In genomic region chr14:55097894-55098560, GRCh38 we compare ENCODE assay signal across 1 cellular context.
A peak's percentile ranks its signal among the peaks of the same experiment; 100 is the strongest.
TF ChIP-seq lines count a peak whose summit lies in the region.

No MANE protein-coding gene starts in this region.

TF ChIP-seq in GM12878, 131 proteins besides CTCF, POLR2A, EP300 and RAD21 (continued from another document and continues in another):
- TF ChIP-seq, protein P1, sequence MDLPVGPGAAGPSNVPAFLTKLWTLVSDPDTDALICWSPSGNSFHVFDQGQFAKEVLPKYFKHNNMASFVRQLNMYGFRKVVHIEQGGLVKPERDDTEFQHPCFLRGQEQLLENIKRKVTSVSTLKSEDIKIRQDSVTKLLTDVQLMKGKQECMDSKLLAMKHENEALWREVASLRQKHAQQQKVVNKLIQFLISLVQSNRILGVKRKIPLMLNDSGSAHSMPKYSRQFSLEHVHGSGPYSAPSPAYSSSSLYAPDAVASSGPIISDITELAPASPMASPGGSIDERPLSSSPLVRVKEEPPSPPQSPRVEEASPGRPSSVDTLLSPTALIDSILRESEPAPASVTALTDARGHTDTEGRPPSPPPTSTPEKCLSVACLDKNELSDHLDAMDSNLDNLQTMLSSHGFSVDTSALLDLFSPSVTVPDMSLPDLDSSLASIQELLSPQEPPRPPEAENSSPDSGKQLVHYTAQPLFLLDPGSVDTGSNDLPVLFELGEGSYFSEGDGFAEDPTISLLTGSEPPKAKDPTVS (IDR thresholded peaks at IDR 0.05; ENCODE audit: low read depth, low read length), result no peak
- peak; percentile 86 for TF ChIP-seq RAD51 (IDR thresholded peaks at IDR 0.05)
- TF ChIP-seq, protein P2, sequence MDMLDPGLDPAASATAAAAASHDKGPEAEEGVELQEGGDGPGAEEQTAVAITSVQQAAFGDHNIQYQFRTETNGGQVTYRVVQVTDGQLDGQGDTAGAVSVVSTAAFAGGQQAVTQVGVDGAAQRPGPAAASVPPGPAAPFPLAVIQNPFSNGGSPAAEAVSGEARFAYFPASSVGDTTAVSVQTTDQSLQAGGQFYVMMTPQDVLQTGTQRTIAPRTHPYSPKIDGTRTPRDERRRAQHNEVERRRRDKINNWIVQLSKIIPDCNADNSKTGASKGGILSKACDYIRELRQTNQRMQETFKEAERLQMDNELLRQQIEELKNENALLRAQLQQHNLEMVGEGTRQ (IDR thresholded peaks at IDR 0.05; ENCODE audit: borderline replicate concordance, low read depth, low read length), result no peak; the same call in 1 of the 2 replicates
- TF ChIP-seq TCF3 (IDR thresholded peaks at IDR 0.05; ENCODE audit: borderline replicate concordance, insufficient read depth, low read depth, low read length), result peak; percentile 61; the same call in 1 of the 2 replicates
- TF ChIP-seq, protein P3, sequence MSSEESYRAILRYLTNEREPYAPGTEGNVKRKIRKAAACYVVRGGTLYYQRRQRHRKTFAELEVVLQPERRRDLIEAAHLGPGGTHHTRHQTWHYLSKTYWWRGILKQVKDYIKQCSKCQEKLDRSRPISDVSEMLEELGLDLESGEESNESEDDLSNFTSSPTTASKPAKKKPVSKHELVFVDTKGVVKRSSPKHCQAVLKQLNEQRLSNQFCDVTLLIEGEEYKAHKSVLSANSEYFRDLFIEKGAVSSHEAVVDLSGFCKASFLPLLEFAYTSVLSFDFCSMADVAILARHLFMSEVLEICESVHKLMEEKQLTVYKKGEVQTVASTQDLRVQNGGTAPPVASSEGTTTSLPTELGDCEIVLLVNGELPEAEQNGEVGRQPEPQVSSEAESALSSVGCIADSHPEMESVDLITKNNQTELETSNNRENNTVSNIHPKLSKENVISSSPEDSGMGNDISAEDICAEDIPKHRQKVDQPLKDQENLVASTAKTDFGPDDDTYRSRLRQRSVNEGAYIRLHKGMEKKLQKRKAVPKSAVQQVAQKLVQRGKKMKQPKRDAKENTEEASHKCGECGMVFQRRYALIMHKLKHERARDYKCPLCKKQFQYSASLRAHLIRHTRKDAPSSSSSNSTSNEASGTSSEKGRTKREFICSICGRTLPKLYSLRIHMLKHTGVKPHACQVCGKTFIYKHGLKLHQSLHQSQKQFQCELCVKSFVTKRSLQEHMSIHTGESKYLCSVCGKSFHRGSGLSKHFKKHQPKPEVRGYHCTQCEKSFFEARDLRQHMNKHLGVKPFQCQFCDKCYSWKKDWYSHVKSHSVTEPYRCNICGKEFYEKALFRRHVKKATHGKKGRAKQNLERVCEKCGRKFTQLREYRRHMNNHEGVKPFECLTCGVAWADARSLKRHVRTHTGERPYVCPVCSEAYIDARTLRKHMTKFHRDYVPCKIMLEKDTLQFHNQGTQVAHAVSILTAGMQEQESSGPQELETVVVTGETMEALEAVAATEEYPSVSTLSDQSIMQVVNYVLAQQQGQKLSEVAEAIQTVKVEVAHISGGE (CRISPR knock-in tag; IDR thresholded peaks at IDR 0.05), result no peak
- TF ChIP-seq POLR2AphosphoS5 (IDR thresholded peaks at IDR 0.05; ENCODE audit: low read length), result no peak
- peak; percentile 73; the same call in 1 of the 2 replicates for TF ChIP-seq SMARCA5 (IDR thresholded peaks at IDR 0.05)
- no peak for TF ChIP-seq NR2C1 (IDR thresholded peaks at IDR 0.05)
- TF ChIP-seq MEF2A (IDR thresholded peaks at IDR 0.05; ENCODE audit: insufficient read depth, low read depth, low read length), result 0 out of 2 replicates have a peak, but pooled peaks have one; percentile 45
- no peak for TF ChIP-seq CEBPB (IDR thresholded peaks at IDR 0.05; ENCODE audit: borderline replicate concordance in 1 of 2, low read depth in 2 of 2, low read length in 2 of 2)
- TF ChIP-seq SMAD1 (IDR thresholded peaks at IDR 0.05; ENCODE audit: low read depth, partially characterized antibody), result peak; percentile 95
- no peak for TF ChIP-seq NFXL1 (IDR thresholded peaks at IDR 0.05; ENCODE audit: borderline replicate concordance)
- TF ChIP-seq KLF5 (IDR thresholded peaks at IDR 0.05; ENCODE audit: partially characterized antibody), result no peak
- no peak for TF ChIP-seq FOS (IDR thresholded peaks at IDR 0.05; ENCODE audit: borderline replicate concordance, extremely low read depth, insufficient read length)
- peak; percentile 88 for TF ChIP-seq NFIC (IDR thresholded peaks at IDR 0.05; ENCODE audit: low read depth, low read length)
- no peak for TF ChIP-seq MYC (IDR thresholded peaks at IDR 0.05; ENCODE audit: insufficient read depth, insufficient read length, insufficient replicate concordance, low read length, severe bottlenecking)
- TF ChIP-seq PAX5 (IDR thresholded peaks at IDR 0.05; ENCODE audit: borderline replicate concordance, low read depth, low read length), result peak; percentile 86; the same call in 1 of the 2 replicates
- peak; percentile 80 for TF ChIP-seq ATF7 (IDR thresholded peaks at IDR 0.05; ENCODE audit: low read depth)
- TF ChIP-seq E4F1 (IDR thresholded peaks at IDR 0.05; ENCODE audit: borderline replicate concordance, partially characterized antibody), result no peak
- TF ChIP-seq ZSCAN29 (IDR thresholded peaks at IDR 0.05), result no peak
- TF ChIP-seq TAF1 (IDR thresholded peaks at IDR 0.05; ENCODE audit: borderline replicate concordance, low read depth, low read length), result no peak
- peak; percentile 88; the same call in 1 of the 2 replicates for TF ChIP-seq CBX5 (IDR thresholded peaks at IDR 0.05; ENCODE audit: low read depth)
- no peak for TF ChIP-seq ZNF274 (IDR thresholded peaks at IDR 0.05; ENCODE audit: insufficient read depth, insufficient read length)
- TF ChIP-seq RELB (IDR thresholded peaks at IDR 0.05; ENCODE audit: low read depth), result peak; percentile 84
- TF ChIP-seq JUNB (IDR thresholded peaks at IDR 0.05), result peak; percentile 86
- TF ChIP-seq, protein P4, sequence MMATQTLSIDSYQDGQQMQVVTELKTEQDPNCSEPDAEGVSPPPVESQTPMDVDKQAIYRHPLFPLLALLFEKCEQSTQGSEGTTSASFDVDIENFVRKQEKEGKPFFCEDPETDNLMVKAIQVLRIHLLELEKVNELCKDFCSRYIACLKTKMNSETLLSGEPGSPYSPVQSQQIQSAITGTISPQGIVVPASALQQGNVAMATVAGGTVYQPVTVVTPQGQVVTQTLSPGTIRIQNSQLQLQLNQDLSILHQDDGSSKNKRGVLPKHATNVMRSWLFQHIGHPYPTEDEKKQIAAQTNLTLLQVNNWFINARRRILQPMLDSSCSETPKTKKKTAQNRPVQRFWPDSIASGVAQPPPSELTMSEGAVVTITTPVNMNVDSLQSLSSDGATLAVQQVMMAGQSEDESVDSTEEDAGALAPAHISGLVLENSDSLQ (IDR thresholded peaks at IDR 0.05), result peak; percentile 88
- peak in 1 of 2 experiments; percentile 84; a peak in 2 of 4 replicates for TF ChIP-seq ETV6 (conservative IDR thresholded peaks at IDR 0.05 in 1 of 2, IDR thresholded peaks at IDR 0.05 in 1 of 2; ENCODE audit: borderline replicate concordance in 1 of 2, low read depth in 1 of 2)
- no peak for TF ChIP-seq SREBF1 (IDR thresholded peaks at IDR 0.05; ENCODE audit: low read length)
- TF ChIP-seq RCOR1 (conservative IDR thresholded peaks at IDR 0.05; ENCODE audit: low read depth, low read length), result no peak
- TF ChIP-seq, protein P5, sequence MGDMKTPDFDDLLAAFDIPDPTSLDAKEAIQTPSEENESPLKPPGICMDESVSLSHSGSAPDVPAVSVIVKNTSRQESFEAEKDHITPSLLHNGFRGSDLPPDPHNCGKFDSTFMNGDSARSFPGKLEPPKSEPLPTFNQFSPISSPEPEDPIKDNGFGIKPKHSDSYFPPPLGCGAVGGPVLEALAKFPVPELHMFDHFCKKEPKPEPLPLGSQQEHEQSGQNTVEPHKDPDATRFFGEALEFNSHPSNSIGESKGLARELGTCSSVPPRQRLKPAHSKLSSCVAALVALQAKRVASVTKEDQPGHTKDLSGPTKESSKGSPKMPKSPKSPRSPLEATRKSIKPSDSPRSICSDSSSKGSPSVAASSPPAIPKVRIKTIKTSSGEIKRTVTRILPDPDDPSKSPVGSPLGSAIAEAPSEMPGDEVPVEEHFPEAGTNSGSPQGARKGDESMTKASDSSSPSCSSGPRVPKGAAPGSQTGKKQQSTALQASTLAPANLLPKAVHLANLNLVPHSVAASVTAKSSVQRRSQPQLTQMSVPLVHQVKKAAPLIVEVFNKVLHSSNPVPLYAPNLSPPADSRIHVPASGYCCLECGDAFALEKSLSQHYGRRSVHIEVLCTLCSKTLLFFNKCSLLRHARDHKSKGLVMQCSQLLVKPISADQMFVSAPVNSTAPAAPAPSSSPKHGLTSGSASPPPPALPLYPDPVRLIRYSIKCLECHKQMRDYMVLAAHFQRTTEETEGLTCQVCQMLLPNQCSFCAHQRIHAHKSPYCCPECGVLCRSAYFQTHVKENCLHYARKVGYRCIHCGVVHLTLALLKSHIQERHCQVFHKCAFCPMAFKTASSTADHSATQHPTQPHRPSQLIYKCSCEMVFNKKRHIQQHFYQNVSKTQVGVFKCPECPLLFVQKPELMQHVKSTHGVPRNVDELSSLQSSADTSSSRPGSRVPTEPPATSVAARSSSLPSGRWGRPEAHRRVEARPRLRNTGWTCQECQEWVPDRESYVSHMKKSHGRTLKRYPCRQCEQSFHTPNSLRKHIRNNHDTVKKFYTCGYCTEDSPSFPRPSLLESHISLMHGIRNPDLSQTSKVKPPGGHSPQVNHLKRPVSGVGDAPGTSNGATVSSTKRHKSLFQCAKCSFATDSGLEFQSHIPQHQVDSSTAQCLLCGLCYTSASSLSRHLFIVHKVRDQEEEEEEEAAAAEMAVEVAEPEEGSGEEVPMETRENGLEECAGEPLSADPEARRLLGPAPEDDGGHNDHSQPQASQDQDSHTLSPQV (IDR thresholded peaks at IDR 0.05), result no peak
- peak; percentile 87 for TF ChIP-seq MAX (IDR thresholded peaks at IDR 0.05; ENCODE audit: low read depth, low read length)
- TF ChIP-seq, protein P6, sequence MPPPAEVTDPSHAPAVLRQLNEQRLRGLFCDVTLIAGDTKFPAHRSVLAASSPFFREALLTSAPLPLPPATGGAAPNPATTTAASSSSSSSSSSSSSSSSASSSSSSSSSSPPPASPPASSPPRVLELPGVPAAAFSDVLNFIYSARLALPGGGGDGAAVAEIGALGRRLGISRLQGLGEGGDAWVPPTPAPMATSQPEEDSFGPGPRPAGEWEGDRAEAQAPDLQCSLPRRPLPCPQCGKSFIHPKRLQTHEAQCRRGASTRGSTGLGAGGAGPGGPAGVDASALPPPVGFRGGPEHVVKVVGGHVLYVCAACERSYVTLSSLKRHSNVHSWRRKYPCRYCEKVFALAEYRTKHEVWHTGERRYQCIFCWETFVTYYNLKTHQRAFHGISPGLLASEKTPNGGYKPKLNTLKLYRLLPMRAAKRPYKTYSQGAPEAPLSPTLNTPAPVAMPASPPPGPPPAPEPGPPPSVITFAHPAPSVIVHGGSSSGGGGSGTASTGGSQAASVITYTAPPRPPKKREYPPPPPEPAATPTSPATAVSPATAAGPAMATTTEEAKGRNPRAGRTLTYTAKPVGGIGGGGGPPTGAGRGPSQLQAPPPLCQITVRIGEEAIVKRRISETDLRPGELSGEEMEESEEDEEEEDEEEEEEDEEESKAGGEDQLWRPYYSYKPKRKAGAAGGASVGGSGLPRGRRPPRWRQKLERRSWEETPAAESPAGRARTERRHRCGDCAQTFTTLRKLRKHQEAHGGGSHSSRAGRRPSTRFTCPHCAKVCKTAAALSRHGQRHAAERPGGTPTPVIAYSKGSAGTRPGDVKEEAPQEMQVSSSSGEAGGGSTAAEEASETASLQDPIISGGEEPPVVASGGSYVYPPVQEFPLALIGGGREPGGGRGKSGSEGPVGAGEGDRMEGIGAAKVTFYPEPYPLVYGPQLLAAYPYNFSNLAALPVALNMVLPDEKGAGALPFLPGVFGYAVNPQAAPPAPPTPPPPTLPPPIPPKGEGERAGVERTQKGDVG (CRISPR knock-in tag; IDR thresholded peaks at IDR 0.05), result no peak
- TF ChIP-seq NRF1 (conservative IDR thresholded peaks at IDR 0.05; ENCODE audit: low read depth, low read length), result no peak
- TF ChIP-seq MEF2B (IDR thresholded peaks at IDR 0.05; ENCODE audit: partially characterized antibody, poor library complexity, severe bottlenecking), result peak; percentile 42
- peak; percentile 73; the same call in 1 of the 2 replicates for TF ChIP-seq MTA3 (IDR thresholded peaks at IDR 0.05; ENCODE audit: borderline replicate concordance, low read length)
- TF ChIP-seq YY1 (IDR thresholded peaks at IDR 0.05; ENCODE audit: low read depth, low read length), result peak; percentile 7; the same call in 1 of the 2 replicates
- no peak; the same call in 1 of the 2 replicates for TF ChIP-seq IRF5 (IDR thresholded peaks at IDR 0.05; ENCODE audit: borderline replicate concordance)
- no peak for TF ChIP-seq FOXK2 (IDR thresholded peaks at IDR 0.05)
- no peak for TF ChIP-seq YBX1 (IDR thresholded peaks at IDR 0.05)
- TF ChIP-seq NR2F1 (conservative IDR thresholded peaks at IDR 0.05), result peak; percentile 29; the same call in 1 of the 2 replicates
